Comparison of ENCODE assay signal across 28 cellular contexts in genomic region chr10:13801156-13801906, GRCh38.
"Had no signal": no experiment of that assay in that cellular context is flagged by ENCODE, and none has a peak within 500 bp of the region (broad histone marks: within the 10 kb centered on the region; RNA-seq: fewer than 3 reads in every experiment).

No MANE protein-coding gene starts in this region.

- H3K4me1 ChIP-seq: uterus had no signal

- H3K4me3 Mint-ChIP-seq: immature natural killer cell; memory B cell; naive thymus-derived CD8-positive, alpha-beta T cell; nephron; neural crest cell; stimulated activated memory B cell treated with anti-CD40 and anti-IgM and Interleukin-4, amounts not matched to agents 10 μg/mL and 1 μg/mL and 100 μg/mL, for 72 hours; stimulated activated naive CD8-positive, alpha-beta T cell treated with anti-CD3 and anti-CD28 coated beads, Interleukin-15, amount 100 ng/mL, for 72 hours; type B pancreatic cell had no signal

- H3K36me3 ChIP-seq: left lung, ovary, right atrium auricular region, right lobe of liver, uterus had no signal

- H3K27me3 ChIP-seq: ovary, right atrium auricular region, right lobe of liver, tibial nerve, uterus had no signal

- H3K27ac Mint-ChIP-seq: memory B cell; nephron; progenitor cell of endocrine pancreas; stimulated activated memory B cell treated with anti-CD40 and anti-IgM and Interleukin-4, amounts not matched to agents 10 μg/mL and 1 μg/mL and 100 μg/mL, for 72 hours; type B pancreatic cell had no signal

- H3K9me3 Mint-ChIP-seq: immature natural killer cell; memory B cell; naive thymus-derived CD8-positive, alpha-beta T cell; nephron; neural crest cell; stimulated activated memory B cell treated with anti-CD40 and anti-IgM and Interleukin-4, amounts not matched to agents 10 μg/mL and 1 μg/mL and 100 μg/mL, for 72 hours; stimulated activated naive CD8-positive, alpha-beta T cell treated with anti-CD3 and anti-CD28 coated beads, Interleukin-15, amount 100 ng/mL, for 72 hours had no signal

- ATAC-seq: left colon; left lung; naive thymus-derived CD8-positive, alpha-beta T cell; stimulated activated memory B cell treated with anti-CD40 and anti-IgM and Interleukin-4, amounts not matched to agents 10 μg/mL and 1 μg/mL and 100 μg/mL, for 72 hours; stimulated activated naive CD8-positive, alpha-beta T cell treated with anti-CD3 and anti-CD28 coated beads, Interleukin-15, amount 100 ng/mL, for 72 hours had no signal

- H3K4me3 ChIP-seq: left lung, lung, ovary, right atrium auricular region, right lobe of liver, smooth muscle cell, tibial nerve, uterus had no signal

- H3K9me3 ChIP-seq: left lung, ovary, right atrium auricular region, right lobe of liver, tibial nerve, uterus had no signal

- H3K4me2 ChIP-seq: smooth muscle cell had no signal

- H3K36me3 Mint-ChIP-seq: immature natural killer cell; memory B cell; naive thymus-derived CD8-positive, alpha-beta T cell; stimulated activated memory B cell treated with anti-CD40 and anti-IgM and Interleukin-4, amounts not matched to agents 10 μg/mL and 1 μg/mL and 100 μg/mL, for 72 hours had no signal

- H3K27me3 Mint-ChIP-seq: memory B cell; progenitor cell of endocrine pancreas; stimulated activated memory B cell treated with anti-CD40 and anti-IgM and Interleukin-4, amounts not matched to agents 10 μg/mL and 1 μg/mL and 100 μg/mL, for 72 hours; stimulated activated naive CD8-positive, alpha-beta T cell treated with anti-CD3 and anti-CD28 coated beads, Interleukin-15, amount 100 ng/mL, for 72 hours; type B pancreatic cell had no signal

- DNase-seq: hypothalamus; immature natural killer cell; kidney; left colon; left lung; naive thymus-derived CD8-positive, alpha-beta T cell; occipital lobe; ovary; right lobe of liver; stimulated activated CD4-positive, alpha-beta T cell treated with anti-CD3 and anti-CD28 coated beads, Interleukin-1b, Interleukin-23, amount 100 ng/mL, for 48 hours; stimulated activated CD4-positive, alpha-beta T cell treated with anti-CD3 and anti-CD28 coated beads, Interleukin-2, amount 100 ng/mL, for 48 hours; stimulated activated CD4-positive, alpha-beta T cell treated with anti-CD3 and anti-CD28 coated beads, Interleukin-4, amount 100 ng/mL, for 4 hours; stimulated activated CD8-positive, alpha-beta memory T cell treated with anti-CD3 and anti-CD28 coated beads, Interleukin-4, amount 100 ng/mL, for 48 hours; stimulated activated naive CD4-positive, alpha-beta T cell treated with Interleukin-2 at 50 U/mL for 16 hours; stimulated activated naive CD8-positive, alpha-beta T cell treated with anti-CD3 and anti-CD28 coated beads, Interleukin-15, amount 100 ng/mL, for 72 hours; substantia nigra; uterus had no signal

- FAIRE-seq: islet of Langerhans, kidney had no signal

- H3K27ac ChIP-seq: left lung, ovary, right atrium auricular region, right lobe of liver, tibial nerve, uterus had no signal
